In the genomic region with DNA sequence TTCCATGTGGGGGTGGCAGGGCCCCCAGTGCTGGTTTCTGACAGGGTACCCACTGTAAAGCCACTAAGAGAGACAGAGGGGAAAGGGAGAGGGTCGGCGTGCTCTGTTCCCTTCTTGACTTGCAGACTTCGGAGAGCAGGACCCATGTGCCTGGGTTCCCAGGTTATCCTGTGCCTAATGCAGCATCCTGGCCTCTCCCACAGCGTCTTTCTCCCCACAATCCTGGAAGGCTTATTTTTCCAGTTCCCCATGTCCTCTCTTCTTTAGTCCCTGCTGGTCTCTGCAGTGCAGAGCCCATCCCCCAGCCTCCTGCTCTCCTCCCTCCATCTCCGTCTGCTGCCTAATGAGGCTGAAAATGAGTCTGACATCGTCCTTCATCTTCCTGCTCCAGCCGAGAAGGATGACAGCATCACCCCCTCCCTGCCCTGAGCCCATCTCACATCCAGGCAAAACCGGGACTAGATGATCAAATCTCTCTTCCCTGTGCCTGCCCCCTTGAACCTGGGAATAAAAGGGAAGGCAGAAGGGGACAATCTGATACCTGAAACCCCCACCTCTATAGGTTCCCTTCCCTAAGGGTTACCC, we compare ENCODE assay signal across 30 cellular contexts. TPM values are rescaled to one million over a fixed set of nuclear protein-coding genes. Genes with fewer than 3 reads are reported as not detected.
A peak's percentile ranks its signal among the peaks of the same experiment; 100 is the strongest.
DNase-seq lines count a peak whose midpoint lies in the region; ATAC-seq and TF ChIP-seq lines count a peak whose summit lies in the region.
"Had no signal": no experiment of that assay in that cellular context is flagged by ENCODE, and none has a peak within 500 bp of the region (broad histone marks: within the 10 kb centered on the region; RNA-seq: fewer than 3 reads in every experiment).

No MANE protein-coding gene starts in this region.

- no peak overlapping the region for H3K4me3 ChIP-seq in HEK293 (ENCODE audit: low read depth, low read length)
- H3K4me3 ChIP-seq: BLaER1 treated with 17β-estradiol and CSF1 and Interleukin-3, amounts not matched to agents 10 nM and 100 nM; HAP-1; testis; vagina had no signal

- H3K9me3 Mint-ChIP-seq in type B pancreatic cell: no peaks in the 10 kb centered on the region
- H3K9me3 Mint-ChIP-seq: activated naive CD4-positive, alpha-beta T cell treated with anti-CD3 and anti-CD28 coated beads, Interleukin-2, amount 50 U/mL, for 24 hours; activated T-helper 2 cell treated with anti-CD3 and anti-CD28 coated beads, Interferon-gamma antibody, Interleukin-2, Interleukin-4, amounts not matched to agents 10 μg/mL and 5 μg/mL and 100 μg/mL, durations not matched to agents 14 hours and 24 hours and 36 hours; stimulated activated naive CD8-positive, alpha-beta T cell treated with anti-CD3 and anti-CD28 coated beads, Interleukin-15, Interleukin-2, amounts not matched to agents 100 ng/mL and 50 ng/mL, for 24 hours had no signal

- peaks cover 31% of the 10 kb centered on the region for H3K27me3 Mint-ChIP-seq in type B pancreatic cell

- peaks cover 14% of the 10 kb centered on the region for H3K4me1 ChIP-seq in HEK293 (ENCODE audit: control insufficient read depth, insufficient read depth, low read length)
- H3K4me1 ChIP-seq: BLaER1 treated with 17β-estradiol and CSF1 and Interleukin-3, amounts not matched to agents 10 nM and 100 nM; HAP-1; testis; vagina had no signal

- peaks cover 0 to 47% of the 10 kb centered on the region in 2 experiments; a peak in 2 of 3 replicates for H3K36me3 ChIP-seq in HEK293 (ENCODE audit: control insufficient read depth in 2 of 2, insufficient read depth in 1 of 2, low read length in 2 of 2)
- H3K36me3 ChIP-seq: HAP-1 had no signal

- DNase-seq in NCI-H2227 (lab: John Stamatoyannopoulos, UW; ENCODE audit: unreplicated experiment) (peak; percentile 65), posterior vena cava (ENCODE audit: low spot score) (peak; percentile 42), type B pancreatic cell (ENCODE audit: extremely low spot score, unreplicated experiment) (no peak)
- no peak for DNase-seq in stimulated activated CD4-positive, alpha-beta T cell treated with anti-CD3 and anti-CD28 coated beads, Interleukin-4, amount 100 ng/mL, for 4 hours
- DNase-seq: activated CD4-positive, alpha-beta T cell treated with anti-CD3 and anti-CD28 coated beads for 36 hours; activated CD8-positive, alpha-beta memory T cell treated with anti-CD3 and anti-CD28 coated beads for 24 hours; activated T-cell treated with anti-CD3 and anti-CD28 coated beads for 4 hours; DMS53; erythroblast; Karpas-422; left ventricle myocardium superior; mesendoderm; NCI-H1436 treated with DMSO at 0.1 percent for 48 hours; right cardiac atrium; Right ventricle myocardium superior; stimulated activated CD4-positive, alpha-beta T cell treated with anti-CD3 and anti-CD28 coated beads, Interleukin-1b, Interleukin-23, amount 100 ng/mL, for 48 hours; testis had no signal

- no peak for ATAC-seq in GM19397 (IDR thresholded peaks at IDR 0.05; ENCODE audit: unreplicated experiment)
- ATAC-seq: activated CD4-positive, alpha-beta T cell treated with anti-CD3 and anti-CD28 coated beads for 36 hours; HepG2; left ventricle myocardium superior; right cardiac atrium had no signal

- no peak overlapping the region for H3K4me3 Mint-ChIP-seq in type B pancreatic cell
- H3K4me3 Mint-ChIP-seq: activated CD4-positive, alpha-beta T cell treated with anti-CD3 and anti-CD28 coated beads for 36 hours; activated naive CD4-positive, alpha-beta T cell treated with anti-CD3 and anti-CD28 coated beads, Interleukin-2, amount 50 U/mL, for 24 hours; stimulated activated naive CD8-positive, alpha-beta T cell treated with anti-CD3 and anti-CD28 coated beads, Interleukin-15, Interleukin-2, amounts not matched to agents 100 ng/mL and 50 ng/mL, for 24 hours had no signal

- H3K27ac Mint-ChIP-seq in type B pancreatic cell: no peak overlapping the region
- H3K27ac Mint-ChIP-seq: activated CD4-positive, alpha-beta T cell treated with anti-CD3 and anti-CD28 coated beads for 36 hours; activated naive CD4-positive, alpha-beta T cell treated with anti-CD3 and anti-CD28 coated beads, Interleukin-2, amount 50 U/mL, for 24 hours; activated T-helper 2 cell treated with anti-CD3 and anti-CD28 coated beads, Interferon-gamma antibody, Interleukin-2, Interleukin-4, amounts not matched to agents 10 μg/mL and 5 μg/mL and 100 μg/mL, durations not matched to agents 14 hours and 24 hours and 36 hours; stimulated activated naive CD8-positive, alpha-beta T cell treated with anti-CD3 and anti-CD28 coated beads, Interleukin-15, Interleukin-2, amounts not matched to agents 100 ng/mL and 50 ng/mL, for 24 hours had no signal

- intact Hi-C loops in posterior vena cava (cut with DNase I): no loop called here

- TF ChIP-seq CTCF in HEK293 (tag by site-specific recombination; IDR thresholded peaks at IDR 0.05) (no peak), type B pancreatic cell (conservative IDR thresholded peaks at IDR 0.05) (no peak)

- POLR2A ChIA-PET in HEK293 (lab: Yijun Ruan, JAX): no interaction called here

- H3K27ac ChIP-seq in HEK293 (ENCODE audit: extremely low read depth, low read depth, low read length): no peak overlapping the region
- H3K27ac ChIP-seq in cingulate gyrus (ENCODE audit: low read depth, low read length): peak overlapping the region; percentile 39
- H3K27ac ChIP-seq: BLaER1 treated with 17β-estradiol and CSF1 and Interleukin-3, amounts not matched to agents 10 nM and 100 nM; testis; vagina had no signal

- H3K9me3 ChIP-seq in HEK293 (ENCODE audit: control insufficient read depth, insufficient read depth, low read depth, low read length): no peaks in the 10 kb centered on the region
- H3K9me3 ChIP-seq: BLaER1 treated with 17β-estradiol and CSF1 and Interleukin-3, amounts not matched to agents 10 nM and 100 nM; HAP-1; testis; vagina had no signal

- no peaks in the 10 kb centered on the region for H3K4me1 Mint-ChIP-seq in type B pancreatic cell (ENCODE audit: unreplicated experiment)
- H3K4me1 Mint-ChIP-seq: activated CD4-positive, alpha-beta T cell treated with anti-CD3 and anti-CD28 coated beads for 36 hours; activated naive CD4-positive, alpha-beta T cell treated with anti-CD3 and anti-CD28 coated beads, Interleukin-2, amount 50 U/mL, for 24 hours had no signal

- H3K36me3 Mint-ChIP-seq in type B pancreatic cell: peaks cover 26% of the 10 kb centered on the region

- CTCF ChIA-PET in HEK293 (lab: Yijun Ruan, JAX): no interaction called here

TF ChIP-seq in HEK293, 187 proteins besides CTCF, POLR2A, EP300 and RAD21 (continues in another document):
- TF ChIP-seq, protein P1, sequence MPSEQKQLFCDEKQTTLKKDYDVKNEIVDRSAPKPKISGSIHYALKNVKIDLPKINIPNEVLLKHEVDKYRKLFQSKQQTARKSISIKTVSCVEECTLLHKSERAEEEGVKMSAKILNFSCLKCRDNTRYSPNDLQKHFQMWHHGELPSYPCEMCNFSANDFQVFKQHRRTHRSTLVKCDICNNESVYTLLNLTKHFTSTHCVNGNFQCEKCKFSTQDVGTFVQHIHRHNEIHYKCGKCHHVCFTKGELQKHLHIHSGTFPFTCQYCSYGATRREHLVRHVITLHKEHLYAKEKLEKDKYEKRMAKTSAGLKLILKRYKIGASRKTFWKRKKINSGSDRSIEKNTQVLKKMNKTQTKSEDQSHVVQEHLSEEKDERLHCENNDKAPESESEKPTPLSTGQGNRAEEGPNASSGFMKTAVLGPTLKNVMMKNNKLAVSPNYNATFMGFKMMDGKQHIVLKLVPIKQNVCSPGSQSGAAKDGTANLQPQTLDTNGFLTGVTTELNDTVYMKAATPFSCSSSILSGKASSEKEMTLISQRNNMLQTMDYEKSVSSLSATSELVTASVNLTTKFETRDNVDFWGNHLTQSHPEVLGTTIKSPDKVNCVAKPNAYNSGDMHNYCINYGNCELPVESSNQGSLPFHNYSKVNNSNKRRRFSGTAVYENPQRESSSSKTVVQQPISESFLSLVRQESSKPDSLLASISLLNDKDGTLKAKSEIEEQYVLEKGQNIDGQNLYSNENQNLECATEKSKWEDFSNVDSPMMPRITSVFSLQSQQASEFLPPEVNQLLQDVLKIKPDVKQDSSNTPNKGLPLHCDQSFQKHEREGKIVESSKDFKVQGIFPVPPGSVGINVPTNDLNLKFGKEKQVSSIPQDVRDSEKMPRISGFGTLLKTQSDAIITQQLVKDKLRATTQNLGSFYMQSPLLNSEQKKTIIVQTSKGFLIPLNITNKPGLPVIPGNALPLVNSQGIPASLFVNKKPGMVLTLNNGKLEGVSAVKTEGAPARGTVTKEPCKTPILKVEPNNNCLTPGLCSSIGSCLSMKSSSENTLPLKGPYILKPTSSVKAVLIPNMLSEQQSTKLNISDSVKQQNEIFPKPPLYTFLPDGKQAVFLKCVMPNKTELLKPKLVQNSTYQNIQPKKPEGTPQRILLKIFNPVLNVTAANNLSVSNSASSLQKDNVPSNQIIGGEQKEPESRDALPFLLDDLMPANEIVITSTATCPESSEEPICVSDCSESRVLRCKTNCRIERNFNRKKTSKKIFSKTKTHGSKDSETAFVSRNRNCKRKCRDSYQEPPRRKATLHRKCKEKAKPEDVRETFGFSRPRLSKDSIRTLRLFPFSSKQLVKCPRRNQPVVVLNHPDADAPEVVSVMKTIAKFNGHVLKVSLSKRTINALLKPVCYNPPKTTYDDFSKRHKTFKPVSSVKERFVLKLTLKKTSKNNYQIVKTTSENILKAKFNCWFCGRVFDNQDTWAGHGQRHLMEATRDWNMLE (tag by site-specific recombination; conservative IDR thresholded peaks at IDR 0.05; ENCODE audit: low read depth): no peak
- TF ChIP-seq ZNF677 (tag by site-specific recombination; IDR thresholded peaks at IDR 0.05) (no peak), ZNF830 (tag by site-specific recombination; IDR thresholded peaks at IDR 0.05; ENCODE audit: low read depth) (no peak), PRDM1 (tag by site-specific recombination; IDR thresholded peaks at IDR 0.05) (no peak), ZNF221 (tag by site-specific recombination; IDR thresholded peaks at IDR 0.05; ENCODE audit: borderline replicate concordance) (no peak), ZNF621 (tag by site-specific recombination; IDR thresholded peaks at IDR 0.05) (no peak), ZNF302 (tag by site-specific recombination; IDR thresholded peaks at IDR 0.05; ENCODE audit: low read depth) (no peak), SCRT1 (tag by site-specific recombination; IDR thresholded peaks at IDR 0.05; ENCODE audit: borderline replicate concordance) (no peak), ZNF658 (tag by site-specific recombination; IDR thresholded peaks at IDR 0.05) (no peak), ZNF510 (tag by site-specific recombination; IDR thresholded peaks at IDR 0.05; ENCODE audit: insufficient replicate concordance) (no peak)

RNA-seq across cellular contexts. Expression of a gene that starts 15.1 kb away (rescaled TPM):
- 100 to 1,000 TPM; 124 to 131 TPM for total RNA-seq in posterior vena cava
- total RNA-seq in type B pancreatic cell (ENCODE audit: low replicate concordance): 66.2 and 86.7 TPM in 2 replicates

RNA-seq across cellular contexts. Expression of a gene that starts 36.3 kb away (rescaled TPM):
- total RNA-seq in posterior vena cava (100 to 1,000 TPM; 132 to 168 TPM), type B pancreatic cell (ENCODE audit: low replicate concordance) (312 and 402 TPM in 2 replicates)

RNA-seq across cellular contexts. Expression of a gene that starts 39.6 kb away (rescaled TPM):
- total RNA-seq in posterior vena cava (not detected), type B pancreatic cell (ENCODE audit: low replicate concordance) (not detected in 2 replicates)
- total RNA-seq: activated CD4-positive, alpha-beta T cell treated with anti-CD3 and anti-CD28 coated beads for 36 hours; activated T-helper 2 cell treated with anti-CD3 and anti-CD28 coated beads, Interferon-gamma antibody, Interleukin-2, Interleukin-4, amounts not matched to agents 10 μg/mL and 5 μg/mL and 100 μg/mL, durations not matched to agents 14 hours and 24 hours and 36 hours; bronchial epithelial cell; glomerular endothelial cell; HepG2; T-helper 2 cell treated with Interferon-gamma antibody and Interleukin-4, amounts not matched to agents 100 ng/mL and 5 ng/mL, for 36 hours; testis; vagina had no signal

Comparison
In these comparisons a context has a peak if more than half of its experiments do, and no peak if none do; other contexts are left out.
1. DNase-seq: peak in NCI-H2227 (single experiment) and posterior vena cava (single experiment); none in stimulated activated CD4-positive, alpha-beta T cell treated with anti-CD3 and anti-CD28 coated beads, Interleukin-4, amount 100 ng/mL, for 4 hours (0 of 2) and type B pancreatic cell (single experiment).